ENCODE assay signal across 10 cellular contexts in genomic region chr17:48162946-48163506, GRCh38. TPM values are rescaled to one million over a fixed set of nuclear protein-coding genes. Genes with fewer than 3 reads are reported as not detected.
DNase-seq lines count a peak whose midpoint lies in the region; ATAC-seq and TF ChIP-seq lines count a peak whose summit lies in the region.
"Had no signal": no experiment of that assay in that cellular context is flagged by ENCODE, and none has a peak within 500 bp of the region (broad histone marks: within the 10 kb centered on the region; RNA-seq: fewer than 3 reads in every experiment).

No MANE protein-coding gene starts in this region.

- no peak overlapping the region for H3K4me3 ChIP-seq in CD8-positive, alpha-beta memory T cell (ENCODE audit: low read length)
- H3K4me3 ChIP-seq in right lobe of liver: peak overlapping the region; percentile 13 to 53 (median 52)
- H3K4me3 ChIP-seq: right atrium auricular region had no signal

- POLR2A ChIA-PET in CD8-positive, alpha-beta memory T cell (lab: Charles Lee): no interaction called here

- no peaks in the 10 kb centered on the region for H3K4me1 ChIP-seq in CD8-positive, alpha-beta memory T cell (ENCODE audit: insufficient read depth, low read length)
- peaks cover 0 to 31% (median 6%) of the 10 kb centered on the region in 4 donors for H3K4me1 ChIP-seq in right lobe of liver
- H3K4me1 ChIP-seq: right atrium auricular region had no signal

- CTCF ChIA-PET in CD8-positive, alpha-beta memory T cell (lab: Charles Lee): interaction anchor here (1.3 kb wide), 1 partner anchor 20 kb away, joined by 3 read pairs; no protein-coding TSS in a partner anchor

- ATAC-seq in right lobe of liver: peak; percentile 71 to 82 (median 74)
- ATAC-seq in GM18520 (IDR thresholded peaks at IDR 0.05; ENCODE audit: unreplicated experiment): no peak
- ATAC-seq in sciatic nerve: no peak
- no peak for ATAC-seq in GM18907 (IDR thresholded peaks at IDR 0.05; ENCODE audit: unreplicated experiment)

- no peaks in the 10 kb centered on the region for H3K9me3 Mint-ChIP-seq in CD8-positive, alpha-beta memory T cell

- WGBS in right lobe of liver (ENCODE audit: insufficient coverage, low coverage, low lambda C conversion rate, missing lambda C conversion rate): 16% methylated on average over 5 of the region's 5 CpGs

- TF ChIP-seq CTCF in VCaP (conservative IDR thresholded peaks at IDR 0.05) (no peak), right lobe of liver (IDR thresholded peaks at IDR 0.05) (no peak)

- H3K4me1 Mint-ChIP-seq in CD8-positive, alpha-beta memory T cell: peaks cover 4 to 18% (median 5%) of the 10 kb centered on the region in 3 donors

- H3K27ac ChIP-seq in CD8-positive, alpha-beta memory T cell (ENCODE audit: low read depth, low read length): no peak overlapping the region
- H3K27ac ChIP-seq in VCaP (peak overlapping the region; percentile 75), right lobe of liver (peak overlapping the region; percentile 65 to 94 (median 87))
- H3K27ac ChIP-seq: right atrium auricular region had no signal

- peaks cover 13% of the 10 kb centered on the region for H3K36me3 ChIP-seq in CD8-positive, alpha-beta memory T cell (ENCODE audit: insufficient read depth, low read length)
- no peaks in the 10 kb centered on the region for H3K36me3 ChIP-seq in right lobe of liver
- H3K36me3 ChIP-seq: right atrium auricular region had no signal

- intact Hi-C loops in right lobe of liver (cut with DNase I) (no loop called here), sciatic nerve (cut with DNase I) (no loop called here)

- H3K27me3 Mint-ChIP-seq in CD8-positive, alpha-beta memory T cell: no peaks in the 10 kb centered on the region

- peak overlapping the region in 6 of 8 donors; percentile 13 to 81 (median 30) for H3K27ac Mint-ChIP-seq in CD8-positive, alpha-beta memory T cell

- H3K27me3 ChIP-seq in CD8-positive, alpha-beta memory T cell (ENCODE audit: insufficient read depth, low read length, poor library complexity, severe bottlenecking): no peaks in the 10 kb centered on the region
- H3K27me3 ChIP-seq in right lobe of liver: no peaks in the 10 kb centered on the region
- H3K27me3 ChIP-seq: right atrium auricular region had no signal

- peaks cover 6 to 87% (median 19%) of the 10 kb centered on the region in 3 donors for H3K36me3 Mint-ChIP-seq in CD8-positive, alpha-beta memory T cell

- no peak for DNase-seq in CD8-positive, alpha-beta memory T cell
- DNase-seq in H4 (ENCODE audit: low spot score): peak; percentile 30
- peak; percentile 36 to 69 (median 54) for DNase-seq in right lobe of liver
- no peak for DNase-seq in sciatic nerve (ENCODE audit: low spot score)
- no peak for DNase-seq in stimulated activated CD4-positive, alpha-beta T cell treated with anti-CD3 and anti-CD28 coated beads, Interleukin-4, amount 100 ng/mL, for 4 hours
- DNase-seq: NCI-H187 had no signal

- H3K4me3 Mint-ChIP-seq in CD8-positive, alpha-beta memory T cell: no peak overlapping the region

- no peaks in the 10 kb centered on the region for H3K9me3 ChIP-seq in CD8-positive, alpha-beta memory T cell (ENCODE audit: low read length)
- H3K9me3 ChIP-seq in right lobe of liver: no peaks in the 10 kb centered on the region
- H3K9me3 ChIP-seq: right atrium auricular region had no signal

- TF ChIP-seq POLR2A in right lobe of liver (IDR thresholded peaks at IDR 0.05): no peak

RNA-seq across cellular contexts. Expression of gene SNX11, which starts 55.5 kb away (rescaled TPM):
- total RNA-seq in CD8-positive, alpha-beta memory T cell: 10 to 100 TPM; 43.3 to 45.2 TPM
- 26.5 TPM for polyA plus RNA-seq in CD8-positive, alpha-beta memory T cell
- total RNA-seq in H4 (2014; rRNA removed; shearing (Covaris generic)): 15.2 and 17.4 TPM in 2 replicates
- total RNA-seq in right lobe of liver: 10 to 100 TPM in 3 of 6 experiments, 1 to 10 TPM in 3; 7.2 to 11.7 (median 9.2) TPM
- total RNA-seq in sciatic nerve: 18.5 TPM

Comparison
In these comparisons a context has a peak if more than half of its experiments do, and no peak if none do; other contexts are left out.
1. DNase-seq: peak in H4 (single experiment) and right lobe of liver (3 of 3); none in CD8-positive, alpha-beta memory T cell (0 of 5), sciatic nerve (single experiment) and stimulated activated CD4-positive, alpha-beta T cell treated with anti-CD3 and anti-CD28 coated beads, Interleukin-4, amount 100 ng/mL, for 4 hours (0 of 2).
2. ATAC-seq: peak in right lobe of liver (4 of 4); none in GM18520 (single experiment), sciatic nerve (single experiment) and GM18907 (single experiment).